In the genomic region with DNA sequence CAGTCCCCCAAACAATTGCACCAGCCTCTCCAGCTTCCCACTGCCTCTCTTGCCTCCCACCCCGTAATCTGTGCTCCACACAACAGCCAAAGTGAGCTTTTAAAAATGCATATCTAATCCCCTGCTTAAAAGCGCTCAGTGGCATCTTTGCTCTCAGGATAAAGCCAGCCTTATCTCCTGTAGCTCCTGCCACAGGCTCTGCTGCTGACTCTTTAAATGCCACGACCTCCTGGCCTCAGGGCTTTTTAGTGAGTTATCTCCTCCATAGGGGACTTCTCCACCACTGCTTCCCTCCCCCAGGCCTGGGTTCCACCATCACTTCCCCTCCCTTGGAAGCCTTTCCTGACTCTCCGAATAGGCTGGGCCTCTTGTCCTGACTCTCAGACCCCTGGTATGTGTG, we compare ENCODE assay signal across 28 cellular contexts.
DNase-seq lines count a peak whose midpoint lies in the region; TF ChIP-seq lines count a peak whose summit lies in the region.
"Had no signal": no experiment of that assay in that cellular context is flagged by ENCODE, and none has a peak within 500 bp of the region (broad histone marks: within the 10 kb centered on the region; RNA-seq: fewer than 3 reads in every experiment).

No MANE protein-coding gene starts in this region.

- CTCF ChIA-PET in Caco-2 (lab: Charles Lee): interaction anchor here (1.5 kb wide), 1 partner anchor 9 kb away, joined by 5 read pairs; no protein-coding TSS in a partner anchor

- POLR2A ChIA-PET in Caco-2 (lab: Charles Lee): no interaction called here

- H3K4me1 Mint-ChIP-seq in Caco-2 (ENCODE audit: low read depth, unreplicated experiment) (peaks cover 13% of the 10 kb centered on the region), mesothelial cell of epicardium (no peaks in the 10 kb centered on the region)
- H3K4me1 Mint-ChIP-seq: T-cell had no signal

- H3K36me3 Mint-ChIP-seq in Caco-2 (ENCODE audit: insufficient read depth, unreplicated experiment) (no peaks in the 10 kb centered on the region), mesothelial cell of epicardium (no peaks in the 10 kb centered on the region)
- H3K36me3 Mint-ChIP-seq: activated naive CD8-positive, alpha-beta T cell treated with anti-CD3 and anti-CD28 coated beads for 36 hours; T-cell had no signal

- 0 out of 2 replicates have a peak, but pooled peaks cover 1% of the 10 kb centered on the region for H3K27me3 ChIP-seq in Caco-2 (replicated peaks; ENCODE audit: control insufficient read depth, insufficient read depth, low read length)
- H3K27me3 ChIP-seq in mesendoderm (ENCODE audit: insufficient read depth, low read length, poor library complexity): no peaks in the 10 kb centered on the region
- H3K27me3 ChIP-seq in osteoblast (ENCODE audit: insufficient read depth, low read length): peaks cover 4% of the 10 kb centered on the region
- H3K27me3 ChIP-seq: sigmoid colon, SJSA1, tibial artery had no signal

- H3K27ac Mint-ChIP-seq in Caco-2 (ENCODE audit: unreplicated experiment) (peak overlapping the region; percentile 42), mesothelial cell of epicardium (no peak overlapping the region)
- H3K27ac Mint-ChIP-seq: activated naive CD8-positive, alpha-beta T cell treated with anti-CD3 and anti-CD28 coated beads for 36 hours; stimulated activated naive CD8-positive, alpha-beta T cell treated with anti-CD3 and anti-CD28 coated beads, Interleukin-15, Interleukin-2, amounts not matched to agents 100 ng/mL and 50 ng/mL, for 24 hours; T-cell had no signal

- H3K79me2 ChIP-seq in mesendoderm (ENCODE audit: control insufficient read depth, insufficient read depth, low read length) (no peaks in the 10 kb centered on the region), osteoblast (ENCODE audit: insufficient read depth, low read length) (no peaks in the 10 kb centered on the region)

- no peak overlapping the region for H4K5ac ChIP-seq in mesendoderm (ENCODE audit: low read length)

- no peaks in the 10 kb centered on the region for H3K9me3 ChIP-seq in Caco-2
- no peaks in the 10 kb centered on the region for H3K9me3 ChIP-seq in osteoblast (ENCODE audit: low read depth, low read length)
- H3K9me3 ChIP-seq: A549, sigmoid colon, SJSA1, tibial artery had no signal

- H3K4me3 Mint-ChIP-seq in Caco-2 (ENCODE audit: unreplicated experiment): no peak overlapping the region
- no peak overlapping the region for H3K4me3 Mint-ChIP-seq in mesothelial cell of epicardium
- H3K4me3 Mint-ChIP-seq: activated naive CD8-positive, alpha-beta T cell treated with anti-CD3 and anti-CD28 coated beads for 36 hours; CD4-positive, alpha-beta memory T cell; stimulated activated naive CD8-positive, alpha-beta T cell treated with anti-CD3 and anti-CD28 coated beads, Interleukin-15, Interleukin-2, amounts not matched to agents 100 ng/mL and 50 ng/mL, for 24 hours; T-cell had no signal

- no peak overlapping the region for H3K23ac ChIP-seq in mesendoderm (ENCODE audit: low read length)

- no peak overlapping the region for H2BK15ac ChIP-seq in mesendoderm (replicated peaks; ENCODE audit: low read depth)

- no peak overlapping the region for H3K4ac ChIP-seq in mesendoderm (ENCODE audit: low read depth, low read length)

- H3K4me2 ChIP-seq in mesendoderm (ENCODE audit: low read length) (no peak overlapping the region), osteoblast (ENCODE audit: insufficient read depth, low read length) (no peak overlapping the region)
- H3K4me2 ChIP-seq: A549 had no signal

- H2AK5ac ChIP-seq in mesendoderm (ENCODE audit: low read length): no peak overlapping the region

- H3K4me1 ChIP-seq in Caco-2 (peaks cover 6% of the 10 kb centered on the region; the same call in 1 of the 2 replicates), mesendoderm (ENCODE audit: control insufficient read depth, low read depth, low read length) (peaks cover 6% of the 10 kb centered on the region), osteoblast (ENCODE audit: insufficient read depth, low read length) (peaks cover 5% of the 10 kb centered on the region)
- H3K4me1 ChIP-seq: A549 had no signal

- H2BK120ac ChIP-seq in mesendoderm (ENCODE audit: low read depth, low read length): no peak overlapping the region

- no peak overlapping the region for H3K56ac ChIP-seq in mesendoderm (ENCODE audit: low read length)

- no peaks in the 10 kb centered on the region for H4K20me1 ChIP-seq in osteoblast (ENCODE audit: insufficient read depth, low read length)

- peak in 1 of 2 experiments; percentile 60 for DNase-seq in Caco-2
- DNase-seq in NCI-H82 treated with DMSO at 0.1 percent for 48 hours (lab: John Stamatoyannopoulos, UW; ENCODE audit: unreplicated experiment): peak; percentile 55
- DNase-seq in caudate nucleus (lab: John Stamatoyannopoulos, UW): no peak
- DNase-seq in mesendoderm: peak; percentile 94
- DNase-seq in germinal center (ENCODE audit: low spot score): no peak
- no peak for DNase-seq in mesothelial cell of epicardium (ENCODE audit: low spot score in 2 of 2, unreplicated experiment in 2 of 2)
- no peak for DNase-seq in stimulated activated CD4-positive, alpha-beta T cell treated with anti-CD3 and anti-CD28 coated beads, Interleukin-4, amount 100 ng/mL, for 24 hours
- DNase-seq in osteoblast (ENCODE audit: insufficient read length, low spot score, missing footprints): no peak
- DNase-seq: activated CD4-positive, alpha-beta T cell treated with anti-CD3 and anti-CD28 coated beads for 1 hour; activated CD8-positive, alpha-beta memory T cell treated with anti-CD3 and anti-CD28 coated beads for 24 hours; activated effector memory CD4-positive, alpha-beta T cell treated with Interleukin-2 at 50 U/mL for 16 hours; activated naive CD8-positive, alpha-beta T cell treated with anti-CD3 and anti-CD28 coated beads for 36 hours; AML-193; CD4-positive, alpha-beta memory T cell; cerebellar nuclear complex; DMS153; IMR-90; kidney glomerular epithelial cell; NCI-H1048; NCI-H1694 treated with DMSO at 0.1 percent for 48 hours; NCI-H526 treated with DMSO at 0.1 percent for 48 hours; RPMI8226; sigmoid colon; T-cell; tibial artery had no signal

- H3K27me3 Mint-ChIP-seq in Caco-2 (ENCODE audit: insufficient read depth, unreplicated experiment): no peaks in the 10 kb centered on the region
- no peaks in the 10 kb centered on the region for H3K27me3 Mint-ChIP-seq in mesothelial cell of epicardium (ENCODE audit: low read depth)
- H3K27me3 Mint-ChIP-seq: activated naive CD8-positive, alpha-beta T cell treated with anti-CD3 and anti-CD28 coated beads for 36 hours; CD4-positive, alpha-beta memory T cell; stimulated activated naive CD8-positive, alpha-beta T cell treated with anti-CD3 and anti-CD28 coated beads, Interleukin-15, Interleukin-2, amounts not matched to agents 100 ng/mL and 50 ng/mL, for 24 hours; T-cell had no signal

- H2AFZ ChIP-seq in osteoblast (ENCODE audit: low read length): no peak overlapping the region

- H3K9me3 Mint-ChIP-seq in Caco-2 (ENCODE audit: unreplicated experiment): no peaks in the 10 kb centered on the region
- no peaks in the 10 kb centered on the region for H3K9me3 Mint-ChIP-seq in mesothelial cell of epicardium
- H3K9me3 Mint-ChIP-seq: activated naive CD8-positive, alpha-beta T cell treated with anti-CD3 and anti-CD28 coated beads for 36 hours; CD4-positive, alpha-beta memory T cell; stimulated activated naive CD8-positive, alpha-beta T cell treated with anti-CD3 and anti-CD28 coated beads, Interleukin-15, Interleukin-2, amounts not matched to agents 100 ng/mL and 50 ng/mL, for 24 hours; T-cell had no signal

- no peak overlapping the region for H3K18ac ChIP-seq in mesendoderm (ENCODE audit: low read length)

- H3K9ac ChIP-seq in mesendoderm (ENCODE audit: low read length): no peak overlapping the region

- WGBS in mesendoderm (ENCODE audit: extremely low coverage, insufficient coverage, low lambda C conversion rate): no CpG with 5 or more reads among the region's 4 CpGs

- H3K4me3 ChIP-seq in Caco-2 (ENCODE audit: low read depth, low read length): no peak overlapping the region
- H3K4me3 ChIP-seq in mesendoderm (ENCODE audit: low read length): no peak overlapping the region
- H3K4me3 ChIP-seq in osteoblast (ENCODE audit: insufficient read depth, low read length): no peak overlapping the region
- H3K4me3 ChIP-seq: A549, sigmoid colon, SJSA1, tibial artery had no signal

- TF ChIP-seq CTCF in Caco-2 (IDR thresholded peaks at IDR 0.05; ENCODE audit: insufficient read depth in 1 of 2, low read depth in 1 of 2, low read length in 1 of 2, severe bottlenecking in 1 of 2, unreplicated experiment in 1 of 2) (no peak), mesothelial cell of epicardium (IDR thresholded peaks at IDR 0.05; ENCODE audit: unreplicated experiment) (no peak), osteoblast (IDR thresholded peaks at IDR 0.05; ENCODE audit: extremely low read depth, low read depth, low read length) (no peak)

- no peak overlapping the region for H2BK5ac ChIP-seq in mesendoderm (ENCODE audit: low read length)

- H3K79me1 ChIP-seq in mesendoderm (ENCODE audit: low read length): no peaks in the 10 kb centered on the region

- H3K36me3 ChIP-seq in Caco-2 (ENCODE audit: control insufficient read depth, insufficient read depth, low read length) (no peaks in the 10 kb centered on the region), mesendoderm (ENCODE audit: control insufficient read depth, insufficient read depth, low read length) (no peaks in the 10 kb centered on the region), osteoblast (ENCODE audit: insufficient read depth, low read length) (no peaks in the 10 kb centered on the region)
- H3K36me3 ChIP-seq: SJSA1, tibial artery had no signal

- H3K27ac ChIP-seq in caudate nucleus (ENCODE audit: low read depth, low read length) (peak overlapping the region; percentile 100), mesendoderm (ENCODE audit: low read depth, low read length) (no peak overlapping the region), osteoblast (ENCODE audit: low read depth, low read length) (no peak overlapping the region)
- H3K27ac ChIP-seq: A549, sigmoid colon, SJSA1, tibial artery had no signal

- H4K8ac ChIP-seq in mesendoderm (ENCODE audit: low read depth, low read length): no peak overlapping the region

- BruUV-seq in Caco-2 (replicated peaks; lab: Mats Ljungman, UMichigan): no TSS peak

- intact Hi-C loops in Caco-2 (cut with micrococcal nuclease; ENCODE audit: unreplicated experiment): loop anchor here (10.0 kb wide), 1 partner anchor 245 kb away; no protein-coding TSS in a partner anchor

Comparison
In these comparisons a context has a peak if more than half of its experiments do, and no peak if none do; other contexts are left out.
1. DNase-seq: peak in NCI-H82 treated with DMSO at 0.1 percent for 48 hours (single experiment) and mesendoderm (single experiment); none in caudate nucleus (0 of 61), germinal center (single experiment), mesothelial cell of epicardium (0 of 2), stimulated activated CD4-positive, alpha-beta T cell treated with anti-CD3 and anti-CD28 coated beads, Interleukin-4, amount 100 ng/mL, for 24 hours (single experiment) and osteoblast (single experiment).